Comparison of ENCODE assay signal across 1 cellular context in genomic region chr1:8880068-8880676, GRCh38.
A peak's percentile ranks its signal among the peaks of the same experiment; 100 is the strongest.
TF ChIP-seq lines count a peak whose summit lies in the region.

No MANE protein-coding gene starts in this region.

TF ChIP-seq in K562, 482 proteins besides CTCF, POLR2A, EP300 and RAD21 (continued from another document and continues in another):
- TF ChIP-seq ZBTB40 (IDR thresholded peaks at IDR 0.05): peak; percentile 1; the same call in 1 of the 2 replicates
- no peak for TF ChIP-seq ZBTB40 (CRISPR knock-in tag; IDR thresholded peaks at IDR 0.05)
- TF ChIP-seq BDP1 (IDR thresholded peaks at IDR 0.05; ENCODE audit: insufficient read depth, insufficient read length): no peak
- no peak for TF ChIP-seq CREB5 (CRISPR knock-in tag; IDR thresholded peaks at IDR 0.05)
- no peak for TF ChIP-seq NR0B1 (IDR thresholded peaks at IDR 0.05; ENCODE audit: partially characterized antibody)
- TF ChIP-seq ZNF347 (CRISPR knock-in tag; IDR thresholded peaks at IDR 0.05; ENCODE audit: low read depth): no peak
- TF ChIP-seq NEUROD1 (IDR thresholded peaks at IDR 0.05; ENCODE audit: borderline replicate concordance, low read depth, low read length, partially characterized antibody): no peak
- TF ChIP-seq NCOA4 (IDR thresholded peaks at IDR 0.05; ENCODE audit: partially characterized antibody): no peak
- no peak for TF ChIP-seq SRSF1 (IDR thresholded peaks at IDR 0.05; ENCODE audit: low read depth, low read length)
- no peak for TF ChIP-seq USF1 (CRISPR knock-in tag; IDR thresholded peaks at IDR 0.05)
- no peak for TF ChIP-seq KDM2B (CRISPR knock-in tag; IDR thresholded peaks at IDR 0.05)
- no peak for TF ChIP-seq HDAC6 (IDR thresholded peaks at IDR 0.05; ENCODE audit: low read depth, low read length)
- no peak for TF ChIP-seq IRF1 (CRISPR knock-in tag; IDR thresholded peaks at IDR 0.05; ENCODE audit: borderline replicate concordance)
- no peak for TF ChIP-seq IRF2 (CRISPR knock-in tag; IDR thresholded peaks at IDR 0.05)
- TF ChIP-seq ZNF586 (CRISPR knock-in tag; conservative IDR thresholded peaks at IDR 0.05): no peak
- no peak for TF ChIP-seq ZSCAN29 (IDR thresholded peaks at IDR 0.05)
- TF ChIP-seq NFE2 (IDR thresholded peaks at IDR 0.05; ENCODE audit: low read depth): peak; percentile 99
- no peak for TF ChIP-seq RBFOX2 (IDR thresholded peaks at IDR 0.05; ENCODE audit: low read depth, low read length)
- no peak for TF ChIP-seq ARID4B (CRISPR knock-in tag; IDR thresholded peaks at IDR 0.05)
- no peak for TF ChIP-seq NR2C1 (IDR thresholded peaks at IDR 0.05)
- no peak for TF ChIP-seq NR2C1 (tag; IDR thresholded peaks at IDR 0.05)
- no peak for TF ChIP-seq RBM15 (IDR thresholded peaks at IDR 0.05; ENCODE audit: insufficient read depth, low read length)
- no peak for TF ChIP-seq PURB (CRISPR knock-in tag; IDR thresholded peaks at IDR 0.05; ENCODE audit: low read depth)
- TF ChIP-seq PTBP1 (IDR thresholded peaks at IDR 0.05; ENCODE audit: low read depth, low read length): no peak
- peak; percentile 52 for TF ChIP-seq NFIC (IDR thresholded peaks at IDR 0.05)
